In genomic region chr1:243105096-243105495, GRCh38 we compare ENCODE assay signal across 8 cellular contexts.
A peak's percentile ranks its signal among the peaks of the same experiment; 100 is the strongest.
DNase-seq lines count a peak whose midpoint lies in the region; ATAC-seq, FAIRE-seq and TF ChIP-seq lines count a peak whose summit lies in the region.
"Not testable (repeated sequence)": the region's sequence is repeated elsewhere in the genome, so short reads cannot be mapped to it uniquely, and the experiment has no call there.

No MANE protein-coding gene starts in this region.

- not testable (repeated sequence) for H3K9me1 ChIP-seq in endothelial cell of umbilical vein (replicated peaks; ENCODE audit: control insufficient read depth, extremely low read depth, insufficient read depth, low read length)

- H3K4me1 ChIP-seq in PC-3 (ENCODE audit: insufficient read depth, low read length); endothelial cell of umbilical vein (ENCODE audit: control insufficient read depth, extremely low read depth, insufficient read depth, low read length): not testable (repeated sequence)

- H3K79me2 ChIP-seq in PC-3 (ENCODE audit: low read length); endothelial cell of umbilical vein (ENCODE audit: control insufficient read depth, insufficient read depth, low read length): not testable (repeated sequence)

- TF ChIP-seq POLR2A in endothelial cell of umbilical vein (IDR thresholded peaks at IDR 0.05; ENCODE audit: low read depth, low read length) = not testable (repeated sequence)

- not testable (repeated sequence) for ATAC-seq in CD4-positive, alpha-beta T cell (ENCODE audit: poor library complexity); memory B cell (ENCODE audit: low read depth)
- ATAC-seq in HG02870 (IDR thresholded peaks at IDR 0.05; ENCODE audit: unreplicated experiment) = peak; percentile 44
- peak; percentile 70 for ATAC-seq in PC-3

- H3K9ac ChIP-seq in PC-3 (ENCODE audit: low read length); endothelial cell of umbilical vein (replicated peaks; ENCODE audit: extremely low read depth, insufficient read depth, low read length): not testable (repeated sequence)

- peak overlapping the region; percentile 8 for H3K27ac Mint-ChIP-seq in CD4-positive, alpha-beta T cell
- H3K27ac Mint-ChIP-seq in memory B cell (peak overlapping the region; percentile 35), type B pancreatic cell (peak overlapping the region; percentile 85)

- not testable (repeated sequence) for H3K4me3 ChIP-seq in PC-3 (ENCODE audit: low read length); endothelial cell of umbilical vein (replicated peaks in 1 of 3; ENCODE audit: insufficient read depth in 1 of 3, low read depth in 1 of 3, low read length in 3 of 3)

- H3K9me3 ChIP-seq in CD4-positive, alpha-beta T cell (ENCODE audit: control insufficient read depth, low read length); PC-3 (ENCODE audit: low read length); endothelial cell of umbilical vein (replicated peaks; ENCODE audit: control insufficient read depth, insufficient read depth, low read length): not testable (repeated sequence)

- not testable (repeated sequence) for H3K27ac ChIP-seq in CD4-positive, alpha-beta T cell (ENCODE audit: low read depth, low read length); PC-3 (ENCODE audit: low read length); endothelial cell of umbilical vein (ENCODE audit: insufficient read depth, low read depth, low read length)

- peaks cover 12% of the 10 kb centered on the region for H3K4me1 Mint-ChIP-seq in CD4-positive, alpha-beta T cell (ENCODE audit: low read depth)
- peaks cover 10% of the 10 kb centered on the region for H3K4me1 Mint-ChIP-seq in memory B cell
- H3K4me1 Mint-ChIP-seq in type B pancreatic cell (ENCODE audit: unreplicated experiment) = not testable (repeated sequence)

- not testable (repeated sequence) for H3K36me3 ChIP-seq in PC-3 (ENCODE audit: low read depth, low read length); endothelial cell of umbilical vein (ENCODE audit: control insufficient read depth in 2 of 2, extremely low read depth in 1 of 2, insufficient read depth in 2 of 2, low read length in 2 of 2)

- H3K4me3 Mint-ChIP-seq in CD4-positive, alpha-beta T cell; memory B cell: not testable (repeated sequence)
- H3K4me3 Mint-ChIP-seq in type B pancreatic cell = peak overlapping the region; percentile 9

- peak; percentile 8 for FAIRE-seq in GM19239 (lab: Jason Lieb, UNC)
- FAIRE-seq in endothelial cell of umbilical vein (lab: Jason Lieb, UNC) = peak; percentile 46

- not testable (repeated sequence) for H3K27me3 Mint-ChIP-seq in CD4-positive, alpha-beta T cell; memory B cell; type B pancreatic cell

- intact Hi-C loops in CD4-positive, alpha-beta T cell (cut with DNase I, micrococcal nuclease) = loop anchor here in 1 of 2 experiments (10.0 kb wide), 1 partner anchor 150 kb away; the partner anchor contains the start of genes CEP170 and SDCCAG8
- intact Hi-C loops in PC-3 (cut with micrococcal nuclease); endothelial cell of umbilical vein (cut with micrococcal nuclease): not testable (repeated sequence)

- BruUV-seq in PC-3 (replicated peaks; lab: Mats Ljungman, UMichigan); endothelial cell of umbilical vein (replicated peaks; lab: Mats Ljungman, UMichigan): not testable (repeated sequence)

- not testable (repeated sequence) for H3K27me3 ChIP-seq in CD4-positive, alpha-beta T cell (ENCODE audit: control insufficient read depth, insufficient read depth, low read length); PC-3 (ENCODE audit: low read length); endothelial cell of umbilical vein (ENCODE audit: control insufficient read depth in 2 of 2, insufficient read depth in 2 of 2, low read length in 2 of 2)

- not testable (repeated sequence) for H2AFZ ChIP-seq in PC-3 (ENCODE audit: low read length); endothelial cell of umbilical vein (ENCODE audit: low read depth, low read length)

- not testable (repeated sequence) for H3K4me2 ChIP-seq in PC-3 (ENCODE audit: low read length); endothelial cell of umbilical vein (ENCODE audit: insufficient read depth, low read length)

- H4K20me1 ChIP-seq in PC-3 (ENCODE audit: low read length); endothelial cell of umbilical vein (replicated peaks; ENCODE audit: control insufficient read depth, extremely low read depth, insufficient read depth, low read length): not testable (repeated sequence)

- CTCF ChIA-PET in CD4-positive, alpha-beta T cell (lab: Charles Lee); PC-3 (lab: Charles Lee); endothelial cell of umbilical vein (lab: Charles Lee): not testable (repeated sequence)

- not testable (repeated sequence) for H3F3A ChIP-seq in PC-3 (ENCODE audit: low read length, unreplicated experiment)

- POLR2A ChIA-PET in CD4-positive, alpha-beta T cell (lab: Charles Lee); PC-3 (lab: Charles Lee; ENCODE audit: unreplicated experiment); endothelial cell of umbilical vein (lab: Charles Lee): not testable (repeated sequence)

- dilution Hi-C loops in endothelial cell of umbilical vein (cut with MboI; ENCODE audit: extremely low pct_ligation_motif_present, low sequenced_read_pairs) = not testable (repeated sequence)

- not testable (repeated sequence) for TF ChIP-seq CTCF in CD4-positive, alpha-beta T cell (IDR thresholded peaks at IDR 0.05); PC-3 (conservative IDR thresholded peaks at IDR 0.05; ENCODE audit: low read depth, low read length); endothelial cell of umbilical vein (IDR thresholded peaks at IDR 0.05; ENCODE audit: extremely low read depth in 1 of 2, insufficient read depth in 1 of 2, low read depth in 1 of 2, low read length in 2 of 2); type B pancreatic cell (conservative IDR thresholded peaks at IDR 0.05)

- not testable (repeated sequence) for DNase-seq in CD4-positive, alpha-beta T cell; GM19239 (ENCODE audit: insufficient read length, low spot score); endothelial cell of umbilical vein (ENCODE audit: low read depth, low spot score); memory B cell (ENCODE audit: low spot score in 2 of 2); type B pancreatic cell (ENCODE audit: extremely low spot score, unreplicated experiment)
- peak; percentile 21 for DNase-seq in PC-3
- DNase-seq in amniotic epithelial cell (ENCODE audit: low read depth) = peak; percentile 3

- not testable (repeated sequence) for H3K9me3 Mint-ChIP-seq in CD4-positive, alpha-beta T cell; memory B cell; type B pancreatic cell

- H3K36me3 Mint-ChIP-seq in CD4-positive, alpha-beta T cell (ENCODE audit: low read depth); memory B cell; type B pancreatic cell: not testable (repeated sequence)

- H3K9me2 ChIP-seq in PC-3 (replicated peaks; ENCODE audit: low read length) = not testable (repeated sequence)

Comparison
In these comparisons a context has a peak if more than half of its experiments do, and no peak if none do; other contexts are left out.
1. H3K27ac Mint-ChIP-seq: peak in every context shown above with its lines; median percentile 85 in type B pancreatic cell; 35 in memory B cell; 8 in CD4-positive, alpha-beta T cell.